In genomic region chr21:41171210-41171609, GRCh38 we compare ENCODE assay signal across 13 cellular contexts. TPM values are rescaled to one million over a fixed set of nuclear protein-coding genes. Genes with fewer than 3 reads are reported as not detected.
DNase-seq lines count a peak whose midpoint lies in the region; ATAC-seq, FAIRE-seq and TF ChIP-seq lines count a peak whose summit lies in the region.
"Had no signal": no experiment of that assay in that cellular context is flagged by ENCODE, and none has a peak within 500 bp of the region (broad histone marks: within the 10 kb centered on the region; RNA-seq: fewer than 3 reads in every experiment).

No MANE protein-coding gene starts in this region.

- no peaks in the 10 kb centered on the region for H3K36me3 ChIP-seq in ascending aorta
- H3K36me3 ChIP-seq in skeletal muscle tissue (ENCODE audit: control insufficient read depth in 3 of 3, insufficient read depth in 3 of 3, low read length in 3 of 3) = peaks cover 0 to 7% (median 0%) of the 10 kb centered on the region in 3 donors
- H3K36me3 ChIP-seq in mucosa of descending colon (ENCODE audit: low read depth) = no peaks in the 10 kb centered on the region

- peak overlapping the region; percentile 47 to 61 for H3K27ac ChIP-seq in ascending aorta
- H3K27ac ChIP-seq in skeletal muscle tissue (ENCODE audit: low read depth, low read length) = peak overlapping the region; percentile 67

- H3K27me3 Mint-ChIP-seq in activated CD4-positive, alpha-beta T cell treated with anti-CD3 and anti-CD28 coated beads, Interleukin-2, amount 10 ng/mL, durations not matched to agents 7 days and 5 days = peaks cover 37% of the 10 kb centered on the region

- H3K36me3 Mint-ChIP-seq in activated CD4-positive, alpha-beta T cell treated with anti-CD3 and anti-CD28 coated beads, Interleukin-2, amount 10 ng/mL, durations not matched to agents 7 days and 5 days (ENCODE audit: low read depth) = no peaks in the 10 kb centered on the region
- H3K36me3 Mint-ChIP-seq: type B pancreatic cell had no signal

- peak overlapping the region in 1 of 2 donors; percentile 99 for H3K4me3 ChIP-seq in ascending aorta
- no peak overlapping the region for H3K4me3 ChIP-seq in skeletal muscle tissue (ENCODE audit: low read length in 3 of 3)
- H3K4me3 ChIP-seq in mucosa of descending colon = no peak overlapping the region

- DNase-seq in H54 (ENCODE audit: insufficient read length, low spot score) (peak; percentile 43), ascending aorta (ENCODE audit: low spot score in 2 of 2) (peak in 1 of 2 donors; percentile 78), islet precursor cell (peak; percentile 42), mucosa of descending colon (no peak)
- no peak for DNase-seq in activated CD4-positive, alpha-beta T cell treated with anti-CD3 and anti-CD28 coated beads, Interleukin-2, amount 10 ng/mL, durations not matched to agents 7 days and 5 days
- DNase-seq: Caco-2; NCI-H524 treated with DMSO at 0.1 percent for 48 hours; stimulated activated CD4-positive, alpha-beta T cell treated with anti-CD3 and anti-CD28 coated beads, Interleukin-2, amount 100 ng/mL, for 48 hours; T-helper 1 cell had no signal

- TF ChIP-seq CTCF in ascending aorta (IDR thresholded peaks at IDR 0.05) (no peak), mucosa of descending colon (IDR thresholded peaks at IDR 0.05) (no peak)

- no peaks in the 10 kb centered on the region for H3K9me3 Mint-ChIP-seq in activated CD4-positive, alpha-beta T cell treated with anti-CD3 and anti-CD28 coated beads, Interleukin-2, amount 10 ng/mL, durations not matched to agents 7 days and 5 days
- H3K9me3 Mint-ChIP-seq: type B pancreatic cell had no signal

- H3K27me3 ChIP-seq in ascending aorta = no peaks in the 10 kb centered on the region
- H3K27me3 ChIP-seq in skeletal muscle tissue (ENCODE audit: control insufficient read depth in 3 of 3, insufficient read depth in 3 of 3, low read length in 3 of 3) = no peaks in the 10 kb centered on the region

- no peak overlapping the region for H3K4me3 Mint-ChIP-seq in activated CD4-positive, alpha-beta T cell treated with anti-CD3 and anti-CD28 coated beads, Interleukin-2, amount 10 ng/mL, durations not matched to agents 7 days and 5 days

- H3K4me1 ChIP-seq in ascending aorta (peaks cover 3 to 36% of the 10 kb centered on the region in 2 donors), skeletal muscle tissue (ENCODE audit: control insufficient read depth in 3 of 3, insufficient read depth in 3 of 3, low read length in 3 of 3) (peaks cover 0 to 19% (median 14%) of the 10 kb centered on the region in 3 donors), mucosa of descending colon (ENCODE audit: low read depth) (peaks cover 7% of the 10 kb centered on the region)
- H3K4me1 ChIP-seq: Caco-2 had no signal

- CTCF ChIA-PET in activated CD4-positive, alpha-beta T cell treated with anti-CD3 and anti-CD28 coated beads, Interleukin-2, amount 10 ng/mL, durations not matched to agents 7 days and 5 days (lab: Charles Lee) = no interaction called here

- intact Hi-C loops in ascending aorta (cut with DNase I) = no loop called here
- intact Hi-C loops in mucosa of descending colon (cut with DNase I, micrococcal nuclease) = no loop called here

- H3K4me1 Mint-ChIP-seq in activated CD4-positive, alpha-beta T cell treated with anti-CD3 and anti-CD28 coated beads, Interleukin-2, amount 10 ng/mL, durations not matched to agents 7 days and 5 days = peaks cover 7% of the 10 kb centered on the region

- ATAC-seq in GM21528 (IDR thresholded peaks at IDR 0.05; ENCODE audit: low FRiP score, unreplicated experiment) (no peak), HG03039 (IDR thresholded peaks at IDR 0.05; ENCODE audit: unreplicated experiment) (no peak), mucosa of descending colon (no peak)

- TF ChIP-seq POLR2A in H54 (IDR thresholded peaks at IDR 0.05; ENCODE audit: low read depth, low read length) = no peak

- H3K27ac Mint-ChIP-seq in activated CD4-positive, alpha-beta T cell treated with anti-CD3 and anti-CD28 coated beads, Interleukin-2, amount 10 ng/mL, durations not matched to agents 7 days and 5 days = no peak overlapping the region
- H3K27ac Mint-ChIP-seq: type B pancreatic cell had no signal

- FAIRE-seq in H54 (lab: Jason Lieb, UNC) = no peak

- no peaks in the 10 kb centered on the region for H3K9me3 ChIP-seq in ascending aorta
- H3K9me3 ChIP-seq in skeletal muscle tissue (ENCODE audit: control insufficient read depth in 3 of 3, low read length in 3 of 3) = no peaks in the 10 kb centered on the region
- H3K9me3 ChIP-seq in mucosa of descending colon = no peaks in the 10 kb centered on the region
- H3K9me3 ChIP-seq: Caco-2 had no signal

- POLR2A ChIA-PET in activated CD4-positive, alpha-beta T cell treated with anti-CD3 and anti-CD28 coated beads, Interleukin-2, amount 10 ng/mL, durations not matched to agents 7 days and 5 days (lab: Charles Lee) = no interaction called here

- peak overlapping the region in 1 of 3 donors; percentile 25 for H3K9ac ChIP-seq in skeletal muscle tissue (ENCODE audit: low read depth in 1 of 3, low read length in 3 of 3)

RNA-seq across cellular contexts. Expression of gene BACE2, which starts 3.2 kb away (rescaled TPM):
- total RNA-seq in ascending aorta (151 TPM), skeletal muscle tissue (39.1 TPM), mucosa of descending colon (100 to 1,000 TPM in 1 of 3 donors, 10 to 100 TPM in 2; 37.2 to 115 (median 51.2) TPM)
- total RNA-seq in activated CD4-positive, alpha-beta T cell treated with anti-CD3 and anti-CD28 coated beads, Interleukin-2, amount 10 ng/mL, durations not matched to agents 7 days and 5 days = 1 to 10 TPM; 1.6 to 1.7 TPM

Comparison
In these comparisons a context has a peak if more than half of its experiments do, and no peak if none do; other contexts are left out.
1. DNase-seq: peak in H54 (single experiment) and islet precursor cell (single experiment); none in activated CD4-positive, alpha-beta T cell treated with anti-CD3 and anti-CD28 coated beads, Interleukin-2, amount 10 ng/mL, durations not matched to agents 7 days and 5 days (single experiment) and mucosa of descending colon (0 of 3).
2. RNA of gene BACE2, which starts 3.2 kb away (total RNA-seq): 151 TPM in ascending aorta (single experiment), 37.2 to 115 TPM in mucosa of descending colon and 39.1 TPM in skeletal muscle tissue (single experiment); 1.6 to 1.7 TPM in activated CD4-positive, alpha-beta T cell treated with anti-CD3 and anti-CD28 coated beads, Interleukin-2, amount 10 ng/mL, durations not matched to agents 7 days and 5 days; every median in the first group is over 10 times any median in the second.